In the genomic region with DNA sequence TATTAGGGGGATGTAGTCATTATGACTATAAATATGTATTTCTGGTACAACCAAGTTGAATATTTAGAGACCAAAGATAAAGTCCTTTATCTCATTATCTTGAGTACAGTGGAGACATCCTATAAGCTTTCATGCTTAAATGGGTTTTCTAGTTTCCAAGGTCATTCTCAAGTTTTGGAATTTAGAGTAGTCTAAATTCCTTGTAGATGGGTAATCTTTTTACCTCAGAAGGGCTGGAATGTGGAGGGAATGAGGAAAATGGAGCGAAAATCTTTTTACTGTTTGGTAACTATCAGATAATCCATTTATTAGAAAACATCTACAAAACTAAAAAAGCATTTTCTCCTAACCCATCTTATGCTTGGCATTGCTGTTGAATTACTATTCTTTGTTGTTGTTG, we compare ENCODE assay signal across 27 cellular contexts.
A peak's percentile ranks its signal among the peaks of the same experiment; 100 is the strongest.
DNase-seq lines count a peak whose midpoint lies in the region; ATAC-seq, FAIRE-seq and TF ChIP-seq lines count a peak whose summit lies in the region.
"Had no signal": no experiment of that assay in that cellular context is flagged by ENCODE, and none has a peak within 500 bp of the region (broad histone marks: within the 10 kb centered on the region; RNA-seq: fewer than 3 reads in every experiment).

No MANE protein-coding gene starts in this region.

- H3K23me2 ChIP-seq in H9 (ENCODE audit: insufficient read length, low read depth, low read length, poor library complexity, severe bottlenecking) (no peaks in the 10 kb centered on the region), H1 (ENCODE audit: low read depth, low read length) (no peaks in the 10 kb centered on the region; the same call in 1 of the 2 replicates)

- CTCF ChIA-PET in H1 (lab: Charles Lee; ENCODE audit: partially characterized antibody), result interaction anchor here (0.6 to 1.0 kb wide), 2 partner anchors 10 to 425 kb away, joined by 3 to 4 read pairs; no protein-coding TSS in a partner anchor
- CTCF ChIA-PET in OCI-LY7 (lab: Charles Lee; ENCODE audit: unreplicated experiment), result no interaction called here
- CTCF ChIA-PET in activated CD4-positive, alpha-beta T cell treated with anti-CD3 and anti-CD28 coated beads, Interleukin-2, amount 10 ng/mL, durations not matched to agents 7 days and 5 days (lab: Charles Lee), result no interaction called here

- H3K4me2 ChIP-seq in H9 (ENCODE audit: insufficient read depth, insufficient read length, low read length), result no peak overlapping the region
- H3K4me2 ChIP-seq in H1 (ENCODE audit: insufficient read depth in 1 of 2, low read depth in 2 of 2, low read length in 2 of 2), result no peak overlapping the region
- H3K4me2 ChIP-seq in OCI-LY7 (ENCODE audit: low read length), result no peak overlapping the region
- H3K4me2 ChIP-seq: BLaER1 had no signal

- H3K36me3 ChIP-seq in H1 (ENCODE audit: control insufficient read depth in 2 of 4, insufficient read depth in 4 of 4, low read length in 3 of 4) (no peaks in the 10 kb centered on the region), iPS-18a (ENCODE audit: control insufficient read depth, low read depth, low read length) (no peaks in the 10 kb centered on the region), OCI-LY7 (ENCODE audit: insufficient read depth, low read length) (no peaks in the 10 kb centered on the region)
- H3K36me3 ChIP-seq: BE2C, BLaER1 had no signal

- H2BK12ac ChIP-seq in H9 (ENCODE audit: insufficient read length, low read depth, low read length) (no peak overlapping the region), H1 (ENCODE audit: low read depth, low read length) (no peak overlapping the region)

- FAIRE-seq in H1 (lab: Jason Lieb, UNC), result no peak
- FAIRE-seq: GM12878, GM18507, GM19239 had no signal

- H4K5ac ChIP-seq in H9 (ENCODE audit: insufficient read length, low read depth, low read length), result no peak overlapping the region
- peak overlapping the region; percentile 96 for H4K5ac ChIP-seq in H1 (ENCODE audit: insufficient read length, low read depth, low read length)

- H2BK15ac ChIP-seq in H9 (ENCODE audit: low read depth, low read length) (no peak overlapping the region), H1 (ENCODE audit: low read length) (no peak overlapping the region)

- H3K9me3 ChIP-seq in H9 (ENCODE audit: control insufficient read depth, low read depth, low read length) (no peaks in the 10 kb centered on the region), H1 (ENCODE audit: insufficient read depth in 2 of 2, low read depth in 1 of 2, low read length in 1 of 2) (no peaks in the 10 kb centered on the region), iPS-18a (ENCODE audit: control insufficient read depth, low read depth, low read length) (no peaks in the 10 kb centered on the region), OCI-LY7 (ENCODE audit: low read length) (no peaks in the 10 kb centered on the region)
- H3K9me3 ChIP-seq: BE2C, BLaER1 had no signal

- no peak for TF ChIP-seq POLR2A in H1 (IDR thresholded peaks at IDR 0.05; ENCODE audit: control extremely low read depth in 1 of 2, low read depth in 2 of 2, low read length in 2 of 2)

- H2AFZ ChIP-seq in H9 (ENCODE audit: low read length), result no peak overlapping the region
- H2AFZ ChIP-seq in H1 (ENCODE audit: low read length), result no peak overlapping the region
- H2AFZ ChIP-seq in OCI-LY7 (ENCODE audit: low read length), result no peak overlapping the region

- H3K36me3 Mint-ChIP-seq in H9 (ENCODE audit: insufficient read depth in 1 of 3, low read depth in 3 of 3), result peaks cover 0 to 2% (median 0%) of the 10 kb centered on the region in 3 experiments; a peak in 2 of 7 replicates
- H3K36me3 Mint-ChIP-seq in activated CD4-positive, alpha-beta T cell treated with anti-CD3 and anti-CD28 coated beads, Interleukin-2, amount 10 ng/mL, durations not matched to agents 7 days and 5 days (ENCODE audit: low read depth), result no peaks in the 10 kb centered on the region
- H3K36me3 Mint-ChIP-seq: CD14-positive monocyte; CD4-positive, alpha-beta memory T cell; CD4-positive, CD25-positive, alpha-beta regulatory T cell; CD8-positive, alpha-beta memory T cell had no signal

- no peak for DNase-seq in H9
- no peak for DNase-seq in H1 (ENCODE audit: low read depth in 1 of 2, low spot score in 2 of 2)
- DNase-seq in OCI-LY7 (ENCODE audit: low spot score), result no peak
- no peak for DNase-seq in activated CD4-positive, alpha-beta T cell treated with anti-CD3 and anti-CD28 coated beads, Interleukin-2, amount 10 ng/mL, durations not matched to agents 7 days and 5 days
- DNase-seq: 8988T; ACHN; BE2C; C1 segment of cervical spinal cord; CD4-positive, alpha-beta memory T cell; CD4-positive, CD25-positive, alpha-beta regulatory T cell; CD8-positive, alpha-beta memory T cell; COR-L47; DMS 273 treated with DMSO at 0.1 percent for 48 hours; DMS153; DMS53; DMS79; DND-41; EL; GDM1 had no signal

- H3K9ac ChIP-seq in H9 (ENCODE audit: extremely low read depth, insufficient read length, low read length) (no peak overlapping the region), H1 (replicated peaks in 1 of 4; ENCODE audit: extremely low read depth in 1 of 4, low read depth in 3 of 4, low read length in 3 of 4) (no peak overlapping the region), iPS-18a (ENCODE audit: low read length) (no peak overlapping the region)
- H3K9ac ChIP-seq: BLaER1 had no signal

- H4K20me1 ChIP-seq in H9 (ENCODE audit: control insufficient read depth, insufficient read depth, insufficient read length) (no peaks in the 10 kb centered on the region), H1 (replicated peaks in 1 of 2; ENCODE audit: control insufficient read depth in 1 of 2, insufficient read depth in 2 of 2, low read length in 2 of 2) (no peaks in the 10 kb centered on the region), OCI-LY7 (ENCODE audit: insufficient read depth, low read length) (no peaks in the 10 kb centered on the region)
- H4K20me1 ChIP-seq: BLaER1 had no signal

- H3K4me1 Mint-ChIP-seq in H9, result peaks cover 66 to 69% of the 10 kb centered on the region in 2 experiments
- no peaks in the 10 kb centered on the region for H3K4me1 Mint-ChIP-seq in activated CD4-positive, alpha-beta T cell treated with anti-CD3 and anti-CD28 coated beads, Interleukin-2, amount 10 ng/mL, durations not matched to agents 7 days and 5 days
- H3K4me1 Mint-ChIP-seq: CD14-positive monocyte; CD4-positive, alpha-beta memory T cell; CD4-positive, CD25-positive, alpha-beta regulatory T cell; CD8-positive, alpha-beta memory T cell had no signal

- no peak for TF ChIP-seq EP300 in H1 (IDR thresholded peaks at IDR 0.05; ENCODE audit: borderline replicate concordance in 1 of 2, low read depth in 2 of 2, low read length in 2 of 2)

- H3K23ac ChIP-seq in H9 (ENCODE audit: insufficient read length, low read depth, low read length) (no peak overlapping the region), H1 (ENCODE audit: insufficient read length) (no peak overlapping the region)

- H4K91ac ChIP-seq in H9 (ENCODE audit: insufficient read length, low read depth, low read length), result no peak overlapping the region
- H4K91ac ChIP-seq in H1 (replicated peaks; ENCODE audit: insufficient read length, low read length), result no peak overlapping the region

- peaks cover 9% of the 10 kb centered on the region; the same call in 1 of the 2 replicates for H3K4me1 ChIP-seq in H9 (ENCODE audit: insufficient read depth, low read length)
- H3K4me1 ChIP-seq in H1 (replicated peaks in 1 of 4; ENCODE audit: control insufficient read depth in 3 of 4, insufficient read depth in 4 of 4, low read length in 3 of 4), result peaks cover 2 to 26% (median 13%) of the 10 kb centered on the region in 4 experiments; a peak in 5 of 7 replicates
- H3K4me1 ChIP-seq in iPS-18a (ENCODE audit: control insufficient read depth, low read depth, low read length), result peaks cover 40% of the 10 kb centered on the region
- no peaks in the 10 kb centered on the region for H3K4me1 ChIP-seq in OCI-LY7 (ENCODE audit: insufficient read depth, low read length, poor library complexity, severe bottlenecking)
- H3K4me1 ChIP-seq: BE2C, BLaER1 had no signal

- ATAC-seq in GM18868 (IDR thresholded peaks at IDR 0.05; ENCODE audit: unreplicated experiment) (no peak), GM21447 (IDR thresholded peaks at IDR 0.05; ENCODE audit: unreplicated experiment) (no peak)
- ATAC-seq: GM12878 had no signal

- H3K27me3 Mint-ChIP-seq in H9 (ENCODE audit: low read depth), result no peaks in the 10 kb centered on the region
- H3K27me3 Mint-ChIP-seq in activated CD4-positive, alpha-beta T cell treated with anti-CD3 and anti-CD28 coated beads, Interleukin-2, amount 10 ng/mL, durations not matched to agents 7 days and 5 days, result no peaks in the 10 kb centered on the region
- H3K27me3 Mint-ChIP-seq: CD4-positive, alpha-beta memory T cell; CD4-positive, CD25-positive, alpha-beta regulatory T cell; CD8-positive, alpha-beta memory T cell had no signal

- H2BK120ac ChIP-seq in H9 (ENCODE audit: low read depth, low read length, poor library complexity, severe bottlenecking) (no peak overlapping the region), H1 (replicated peaks; ENCODE audit: low read depth, low read length) (no peak overlapping the region)

- no TSS peak for BruUV-seq in OCI-LY7 (replicated peaks; lab: Mats Ljungman, UMichigan)

- no peak for TF ChIP-seq RAD21 in H1 (IDR thresholded peaks at IDR 0.05 in 1 of 2, conservative IDR thresholded peaks at IDR 0.05 in 1 of 2; ENCODE audit: low read depth in 2 of 2, low read length in 2 of 2)

- H3K27me3 ChIP-seq in H9 (ENCODE audit: insufficient read depth, low read length), result no peaks in the 10 kb centered on the region
- H3K27me3 ChIP-seq in H1 (replicated peaks in 1 of 4; ENCODE audit: control insufficient read depth in 3 of 4, extremely low read depth in 1 of 4, insufficient read depth in 3 of 4, low read length in 3 of 4), result no peaks in the 10 kb centered on the region
- H3K27me3 ChIP-seq in iPS-18a (ENCODE audit: control insufficient read depth, insufficient read depth, low read length), result no peaks in the 10 kb centered on the region
- H3K27me3 ChIP-seq: BE2C, BLaER1 had no signal

- no peak overlapping the region for H3K14ac ChIP-seq in H9 (ENCODE audit: insufficient read depth, low read length)
- H3K14ac ChIP-seq in H1 (ENCODE audit: insufficient read length), result no peak overlapping the region

- H3K27ac ChIP-seq in H9 (ENCODE audit: insufficient read length, low read depth, low read length), result no peak overlapping the region
- H3K27ac ChIP-seq in H1 (ENCODE audit: low read depth, low read length), result no peak overlapping the region
- peak overlapping the region; percentile 35 for H3K27ac ChIP-seq in iPS-18a (ENCODE audit: low read length)
- H3K27ac ChIP-seq in OCI-LY7 (ENCODE audit: low read depth, low read length, poor library complexity, severe bottlenecking), result no peak overlapping the region
- H3K27ac ChIP-seq: BLaER1 had no signal

- H3K79me2 ChIP-seq in H9 (ENCODE audit: insufficient read depth, low read length), result no peaks in the 10 kb centered on the region
- no peaks in the 10 kb centered on the region for H3K79me2 ChIP-seq in H1 (ENCODE audit: control insufficient read depth in 1 of 2, insufficient read depth in 2 of 2, low read length in 2 of 2)
- no peaks in the 10 kb centered on the region for H3K79me2 ChIP-seq in OCI-LY7 (ENCODE audit: insufficient read depth, low read depth, low read length)

- POLR2A ChIA-PET in H1 (lab: Charles Lee; ENCODE audit: partially characterized antibody), result no interaction called here
- POLR2A ChIA-PET in OCI-LY7 (lab: Charles Lee), result no interaction called here
- POLR2A ChIA-PET in activated CD4-positive, alpha-beta T cell treated with anti-CD3 and anti-CD28 coated beads, Interleukin-2, amount 10 ng/mL, durations not matched to agents 7 days and 5 days (lab: Charles Lee), result no interaction called here

- no peak overlapping the region for H3K4me3 Mint-ChIP-seq in H9
- no peak overlapping the region for H3K4me3 Mint-ChIP-seq in activated CD4-positive, alpha-beta T cell treated with anti-CD3 and anti-CD28 coated beads, Interleukin-2, amount 10 ng/mL, durations not matched to agents 7 days and 5 days
- H3K4me3 Mint-ChIP-seq: CD14-positive monocyte; CD4-positive, alpha-beta memory T cell; CD4-positive, CD25-positive, alpha-beta regulatory T cell; CD8-positive, alpha-beta memory T cell had no signal

- intact Hi-C loops in OCI-LY7 (cut with micrococcal nuclease; ENCODE audit: unreplicated experiment), result no loop called here

- H3K9me3 Mint-ChIP-seq in H9, result peaks cover 0 to under 1% of the 10 kb centered on the region in 2 experiments; a peak in 1 of 5 replicates
- no peaks in the 10 kb centered on the region for H3K9me3 Mint-ChIP-seq in activated CD4-positive, alpha-beta T cell treated with anti-CD3 and anti-CD28 coated beads, Interleukin-2, amount 10 ng/mL, durations not matched to agents 7 days and 5 days
- H3K9me3 Mint-ChIP-seq: CD14-positive monocyte had no signal

- WGBS in H9 (ENCODE audit: extremely low coverage, insufficient read length, low lambda C conversion rate), result no CpG with 5 or more reads among the region's 1 CpG
- 62% methylated on average over 1 of the region's 1 CpG; no CpG with 5 or more reads in 1 of the 2 experiments for WGBS in H1 (ENCODE audit: extremely low coverage in 1 of 2, insufficient coverage in 1 of 2, insufficient read length in 1 of 2, insufficient replicate concordance in 2 of 2, low coverage in 1 of 2, low lambda C conversion rate in 2 of 2, missing lambda C conversion rate in 1 of 2), 2 experiments

- H2BK5ac ChIP-seq in H9 (ENCODE audit: insufficient read length, low read length), result no peak overlapping the region
- no peak overlapping the region for H2BK5ac ChIP-seq in H1 (ENCODE audit: low read depth, low read length)

- H3T11ph ChIP-seq in H9 (ENCODE audit: low read length), result no peak overlapping the region

- TF ChIP-seq CTCF in H9 (conservative IDR thresholded peaks at IDR 0.05) (no peak), H1 (IDR thresholded peaks at IDR 0.05; ENCODE audit: control extremely low read depth in 1 of 3, insufficient read depth in 1 of 3, low read depth in 1 of 3, low read length in 3 of 3) (no peak), OCI-LY7 (conservative IDR thresholded peaks at IDR 0.05; ENCODE audit: low read length) (no peak)

- H2BK20ac ChIP-seq in H9 (ENCODE audit: low read depth, low read length, poor library complexity, severe bottlenecking) (no peak overlapping the region), H1 (ENCODE audit: low read length) (no peak overlapping the region)

- H2AK5ac ChIP-seq in H9 (ENCODE audit: insufficient read length, low read length) (no peak overlapping the region), H1 (ENCODE audit: low read depth, low read length) (no peak overlapping the region)

- H3K79me1 ChIP-seq in H9 (ENCODE audit: insufficient read depth, low read depth, low read length, poor library complexity, severe bottlenecking) (no peaks in the 10 kb centered on the region), H1 (ENCODE audit: low read depth, low read length) (no peaks in the 10 kb centered on the region)

- H3K27ac Mint-ChIP-seq in H9, result peak overlapping the region; percentile 7 to 80 (median 59); a peak in 2 of 7 replicates
- H3K27ac Mint-ChIP-seq in activated CD4-positive, alpha-beta T cell treated with anti-CD3 and anti-CD28 coated beads, Interleukin-2, amount 10 ng/mL, durations not matched to agents 7 days and 5 days, result no peak overlapping the region
- H3K27ac Mint-ChIP-seq: CD14-positive monocyte; CD4-positive, alpha-beta memory T cell; CD4-positive, CD25-positive, alpha-beta regulatory T cell; CD8-positive, alpha-beta memory T cell had no signal

- H3K4me3 ChIP-seq in H1 (ENCODE audit: extremely low read depth in 1 of 4, insufficient read depth in 2 of 4, low read depth in 3 of 4, low read length in 4 of 4), result no peak overlapping the region
- no peak overlapping the region for H3K4me3 ChIP-seq in iPS-18a (ENCODE audit: low read length)
- no peak overlapping the region for H3K4me3 ChIP-seq in OCI-LY7 (ENCODE audit: low read depth, low read length, poor library complexity, severe bottlenecking)
- H3K4me3 ChIP-seq: BLaER1, GM12878 had no signal

- H4K8ac ChIP-seq in H9 (replicated peaks; ENCODE audit: insufficient read length, low read depth, low read length) (no peak overlapping the region), H1 (ENCODE audit: extremely low read depth, insufficient read depth, low read length) (no peak overlapping the region)

- H3K56ac ChIP-seq in H9 (ENCODE audit: insufficient read length, low read depth, low read length) (no peak overlapping the region), H1 (replicated peaks; ENCODE audit: insufficient read length, low read depth, low read length) (no peak overlapping the region)

- H3K4ac ChIP-seq in H9 (ENCODE audit: low read depth, low read length), result no peak overlapping the region
- no peak overlapping the region for H3K4ac ChIP-seq in H1 (replicated peaks; ENCODE audit: insufficient read length, low read depth, low read length)

- H3K9me2 ChIP-seq in OCI-LY7 (ENCODE audit: insufficient read depth, low read length), result no peaks in the 10 kb centered on the region

- H3K18ac ChIP-seq in H9 (ENCODE audit: insufficient read length, low read depth, low read length), result no peak overlapping the region
- no peak overlapping the region for H3K18ac ChIP-seq in H1 (ENCODE audit: extremely low read depth, low read length)
